Comparison of ENCODE assay signal across 29 cellular contexts in the genomic region with DNA sequence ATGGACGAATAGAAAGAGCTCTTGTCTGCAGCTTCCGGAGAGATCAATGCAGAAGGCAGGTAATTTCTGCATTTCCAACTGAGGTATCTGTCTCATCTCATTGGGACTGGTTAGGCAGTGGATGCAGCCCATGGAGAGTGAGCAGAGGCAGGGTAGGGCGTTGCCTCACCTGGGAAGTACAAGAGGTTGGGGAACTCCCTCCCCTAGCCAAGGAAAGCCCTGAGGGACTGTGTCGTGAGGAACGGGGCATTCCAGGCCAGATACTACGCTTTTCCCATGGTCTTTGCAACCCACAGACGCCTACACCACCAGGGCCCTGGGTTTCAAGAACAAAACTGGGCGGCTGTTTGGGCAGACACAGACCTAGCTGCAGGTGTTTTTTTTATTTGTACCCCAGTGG.
"Had no signal": no experiment of that assay in that cellular context is flagged by ENCODE, and none has a peak within 500 bp of the region (broad histone marks: within the 10 kb centered on the region; RNA-seq: fewer than 3 reads in every experiment).

No MANE protein-coding gene starts in this region.

- H3K4me3 ChIP-seq: gastrocnemius medialis, heart right ventricle, hepatocyte had no signal

- DNase-seq: activated CD4-positive, alpha-beta memory T cell treated with anti-CD3 and anti-CD28 coated beads for 36 hours; activated CD4-positive, alpha-beta T cell treated with anti-CD3 and anti-CD28 coated beads for 36 hours; activated CD4-positive, alpha-beta T cell treated with anti-CD3 and anti-CD28 coated beads, Interleukin-2, amount 10 ng/mL, durations not matched to agents 24 days and 14 days; activated CD4-positive, CD25-positive, alpha-beta regulatory T cell; activated CD4-positive, CD25-positive, alpha-beta regulatory T cell treated with anti-CD3 and anti-CD28 coated beads, Interleukin-2, amount 50 U/mL, for 72 hours; activated CD8-positive, alpha-beta memory T cell treated with anti-CD3 and anti-CD28 coated beads, Interleukin-2, amount 50 U/mL, for 48 hours; activated CD8-positive, alpha-beta T cell treated with anti-CD3 and anti-CD28 coated beads, Interleukin-2, amount 10 ng/mL, durations not matched to agents 7 days and 5 days; activated gamma-delta T cell treated with Interleukin-2 at 50 U/mL for 16 hours; activated naive CD4-positive, alpha-beta T cell treated with anti-CD3 and anti-CD28 coated beads, Interleukin-2, amount 50 U/mL, for 16 hours; activated naive CD4-positive, alpha-beta T cell treated with Interleukin-2 at 50 U/mL for 16 hours; activated T-cell treated with anti-CD3 and anti-CD28 coated beads for 4 hours; activated T-cell treated with anti-CD3 and anti-CD28 coated beads, Interleukin-2, amount 50 U/mL, for 24 hours; activated T-cell treated with anti-CD3 and anti-CD28 coated beads, Interleukin-2, amount 50 U/mL, for 72 hours; amniotic stem cell; anterior cingulate cortex; brain microvascular endothelial cell; cortex of kidney; effector CD8-positive, alpha-beta T cell; foreskin fibroblast; gastrocnemius medialis; heart right ventricle; T-cell; T-helper 9 cell; WERI-Rb-1 had no signal

- H3K36me3 ChIP-seq: brain microvascular endothelial cell, gastrocnemius medialis, heart right ventricle, WERI-Rb-1 had no signal

- H3K27me3 Mint-ChIP-seq: activated CD4-positive, alpha-beta memory T cell treated with anti-CD3 and anti-CD28 coated beads for 36 hours; activated CD4-positive, alpha-beta T cell treated with anti-CD3 and anti-CD28 coated beads, Interleukin-2, amount 10 ng/mL, durations not matched to agents 24 days and 14 days; activated naive CD8-positive, alpha-beta T cell; activated T-cell treated with anti-CD3 and anti-CD28 coated beads, Interleukin-2, amount 50 U/mL, for 24 hours; central memory CD8-positive, alpha-beta T cell had no signal

- H3K27ac Mint-ChIP-seq: activated CD4-positive, alpha-beta memory T cell treated with anti-CD3 and anti-CD28 coated beads for 36 hours; activated CD4-positive, alpha-beta T cell treated with anti-CD3 and anti-CD28 coated beads for 36 hours; activated CD4-positive, alpha-beta T cell treated with anti-CD3 and anti-CD28 coated beads, Interleukin-2, amount 10 ng/mL, durations not matched to agents 24 days and 14 days; activated CD8-positive, alpha-beta T cell treated with anti-CD3 and anti-CD28 coated beads, Interleukin-2, amount 10 ng/mL, durations not matched to agents 7 days and 5 days; activated naive CD8-positive, alpha-beta T cell; activated T-cell treated with anti-CD3 and anti-CD28 coated beads, Interleukin-2, amount 50 U/mL, for 24 hours; activated T-cell treated with anti-CD3 and anti-CD28 coated beads, Interleukin-2, amount 50 U/mL, for 72 hours; T-cell; T-helper 1 cell treated with Interleukin-12 subunit alpha and Interleukin-12 subunit beta and Interleukin-4 antibody, amounts not matched to agents 30 μg/mL and 1 μg/mL, for 36 hours had no signal

- H3K4me3 Mint-ChIP-seq: activated CD4-positive, alpha-beta memory T cell treated with anti-CD3 and anti-CD28 coated beads for 36 hours; activated CD4-positive, alpha-beta T cell treated with anti-CD3 and anti-CD28 coated beads for 36 hours; activated CD4-positive, alpha-beta T cell treated with anti-CD3 and anti-CD28 coated beads, Interleukin-2, amount 10 ng/mL, durations not matched to agents 24 days and 14 days; activated CD8-positive, alpha-beta T cell treated with anti-CD3 and anti-CD28 coated beads, Interleukin-2, amount 10 ng/mL, durations not matched to agents 7 days and 5 days; activated naive CD8-positive, alpha-beta T cell; activated T-cell treated with anti-CD3 and anti-CD28 coated beads, Interleukin-2, amount 50 U/mL, for 24 hours; activated T-cell treated with anti-CD3 and anti-CD28 coated beads, Interleukin-2, amount 50 U/mL, for 72 hours; central memory CD8-positive, alpha-beta T cell; T-cell; T-helper 1 cell treated with Interleukin-12 subunit alpha and Interleukin-12 subunit beta and Interleukin-4 antibody, amounts not matched to agents 30 μg/mL and 1 μg/mL, for 36 hours had no signal

- H3K4me1 Mint-ChIP-seq: activated CD4-positive, alpha-beta T cell treated with anti-CD3 and anti-CD28 coated beads for 36 hours; activated CD4-positive, alpha-beta T cell treated with anti-CD3 and anti-CD28 coated beads, Interleukin-2, amount 10 ng/mL, durations not matched to agents 24 days and 14 days had no signal

- H3K9me3 Mint-ChIP-seq: activated T-cell treated with anti-CD3 and anti-CD28 coated beads, Interleukin-2, amount 50 U/mL, for 24 hours; central memory CD8-positive, alpha-beta T cell had no signal

- H3K36me3 Mint-ChIP-seq: activated naive CD8-positive, alpha-beta T cell; T-cell had no signal

- H3K4me1 ChIP-seq: gastrocnemius medialis, heart right ventricle had no signal

- H3K9me3 ChIP-seq: gastrocnemius medialis, heart right ventricle had no signal

- ATAC-seq: activated CD4-positive, alpha-beta T cell treated with anti-CD3 and anti-CD28 coated beads for 36 hours; activated CD8-positive, alpha-beta T cell treated with anti-CD3 and anti-CD28 coated beads, Interleukin-2, amount 10 ng/mL, durations not matched to agents 7 days and 5 days; activated T-cell treated with anti-CD3 and anti-CD28 coated beads, Interleukin-2, amount 50 U/mL, for 72 hours; esophagus mucosa; gastrocnemius medialis; heart right ventricle; T-cell had no signal

- H3K27me3 ChIP-seq: brain microvascular endothelial cell, gastrocnemius medialis, heart right ventricle, hepatocyte had no signal
